ENCODE assay signal across 10 cellular contexts in genomic region chr15:64892850-64893403, GRCh38. TPM values are rescaled to one million over a fixed set of nuclear protein-coding genes. Genes with fewer than 3 reads are reported as not detected.
DNase-seq lines count a peak whose midpoint lies in the region; ATAC-seq and TF ChIP-seq lines count a peak whose summit lies in the region.
"Had no signal": no experiment of that assay in that cellular context is flagged by ENCODE, and none has a peak within 500 bp of the region (broad histone marks: within the 10 kb centered on the region; RNA-seq: fewer than 3 reads in every experiment).

No MANE protein-coding gene starts in this region.

- H3K27me3 ChIP-seq in GM06990 (replicated peaks; ENCODE audit: control insufficient read depth, insufficient read depth, low read length) (no peaks in the 10 kb centered on the region), Peyer's patch (no peaks in the 10 kb centered on the region)

- peak overlapping the region; percentile 100 for H3K27ac Mint-ChIP-seq in dendritic cell treated with granulocyte-macrophage colony-stimulating factor and Interleukin-4, amounts not matched to agents 40 ng/mL and 50 ng/mL, for 4 days

- peaks cover 82% of the 10 kb centered on the region for H3K4me1 Mint-ChIP-seq in dendritic cell treated with granulocyte-macrophage colony-stimulating factor and Interleukin-4, amounts not matched to agents 40 ng/mL and 50 ng/mL, for 4 days (ENCODE audit: low read depth)

- peak overlapping the region; percentile 74 for H3K4me3 Mint-ChIP-seq in dendritic cell treated with granulocyte-macrophage colony-stimulating factor and Interleukin-4, amounts not matched to agents 40 ng/mL and 50 ng/mL, for 4 days

- DNase-seq in GM06990 (ENCODE audit: extremely low read depth, insufficient read length) (peak; percentile 61), Peyer's patch (peak in 2 of 3 donors; percentile 47 to 62), NCI-H82 (lab: John Stamatoyannopoulos, UW) (no peak), GM19240 (ENCODE audit: insufficient read length, low spot score) (no peak), NCI-H1436 treated with DMSO at 0.1 percent for 48 hours (lab: John Stamatoyannopoulos, UW) (no peak)
- DNase-seq: HFFc6, NCI-H2227 treated with DMSO at 0.1 percent for 48 hours had no signal

- TF ChIP-seq POLR2A in Peyer's patch (IDR thresholded peaks at IDR 0.05) = no peak

- H3K4me3 ChIP-seq in GM06990 (replicated peaks; ENCODE audit: low read depth, low read length) (peak overlapping the region; percentile 52), Peyer's patch (peak overlapping the region in 1 of 4 donors; percentile 37), skin epidermis (no peak overlapping the region)

- TF ChIP-seq CTCF in GM06990 (IDR thresholded peaks at IDR 0.05; ENCODE audit: insufficient read depth, low read length, poor library complexity, severe bottlenecking) = no peak
- no peak for TF ChIP-seq CTCF in Peyer's patch (IDR thresholded peaks at IDR 0.05)

- no peak for ATAC-seq in GM19351 (IDR thresholded peaks at IDR 0.05; ENCODE audit: unreplicated experiment)

- H3K9me3 ChIP-seq in Peyer's patch = no peaks in the 10 kb centered on the region

- H3K27ac ChIP-seq in Peyer's patch = peak overlapping the region; percentile 88 to 95 (median 94)
- H3K27ac ChIP-seq in skin epidermis = peak overlapping the region in 20 of 21 experiments; percentile 73 to 99 (median 90)

- H3K27me3 Mint-ChIP-seq in dendritic cell treated with granulocyte-macrophage colony-stimulating factor and Interleukin-4, amounts not matched to agents 40 ng/mL and 50 ng/mL, for 4 days = no peaks in the 10 kb centered on the region

- H3K4me1 ChIP-seq in Peyer's patch = peaks cover 0 to 37% (median 31%) of the 10 kb centered on the region in 4 donors

- intact Hi-C loops in dendritic cell treated with granulocyte-macrophage colony-stimulating factor and Interleukin-4, amounts not matched to agents 40 ng/mL and 50 ng/mL, for 4 days (cut with micrococcal nuclease) = loop anchor here (1.0 kb wide), 1 partner anchor 9 kb away; no protein-coding TSS in a partner anchor

- H3K9me3 Mint-ChIP-seq in dendritic cell treated with granulocyte-macrophage colony-stimulating factor and Interleukin-4, amounts not matched to agents 40 ng/mL and 50 ng/mL, for 4 days = no peaks in the 10 kb centered on the region
- H3K9me3 Mint-ChIP-seq: HFFc6 had no signal

- no peaks in the 10 kb centered on the region for H3K36me3 ChIP-seq in GM06990 (ENCODE audit: control insufficient read depth, insufficient read depth, low read length)
- H3K36me3 ChIP-seq in Peyer's patch = no peaks in the 10 kb centered on the region

- peaks cover 5% of the 10 kb centered on the region for H3K36me3 Mint-ChIP-seq in dendritic cell treated with granulocyte-macrophage colony-stimulating factor and Interleukin-4, amounts not matched to agents 40 ng/mL and 50 ng/mL, for 4 days (ENCODE audit: low read depth)

RNA-seq across cellular contexts. Expression of gene ANKDD1A, which starts 18.8 kb away (rescaled TPM):
- total RNA-seq in Peyer's patch = 10 to 100 TPM in 1 of 4 donors, 1 to 10 TPM in 3; 3.9 to 13.2 (median 5.3) TPM

RNA-seq across cellular contexts. Expression of gene PLEKHO2, which starts 51.2 kb away (rescaled TPM):
- total RNA-seq in Peyer's patch = 10 to 100 TPM in 1 of 4 donors, 1 to 10 TPM in 3; 4.7 to 18.2 (median 7.4) TPM

Comparison
In these comparisons a context has a peak if more than half of its experiments do, and no peak if none do; other contexts are left out.
1. DNase-seq: peak in GM06990 (single experiment) and Peyer's patch (2 of 3); none in NCI-H82 (single experiment), GM19240 (single experiment) and NCI-H1436 treated with DMSO at 0.1 percent for 48 hours (single experiment).